9 cellular contexts compared by ENCODE assay signal in the genomic region with DNA sequence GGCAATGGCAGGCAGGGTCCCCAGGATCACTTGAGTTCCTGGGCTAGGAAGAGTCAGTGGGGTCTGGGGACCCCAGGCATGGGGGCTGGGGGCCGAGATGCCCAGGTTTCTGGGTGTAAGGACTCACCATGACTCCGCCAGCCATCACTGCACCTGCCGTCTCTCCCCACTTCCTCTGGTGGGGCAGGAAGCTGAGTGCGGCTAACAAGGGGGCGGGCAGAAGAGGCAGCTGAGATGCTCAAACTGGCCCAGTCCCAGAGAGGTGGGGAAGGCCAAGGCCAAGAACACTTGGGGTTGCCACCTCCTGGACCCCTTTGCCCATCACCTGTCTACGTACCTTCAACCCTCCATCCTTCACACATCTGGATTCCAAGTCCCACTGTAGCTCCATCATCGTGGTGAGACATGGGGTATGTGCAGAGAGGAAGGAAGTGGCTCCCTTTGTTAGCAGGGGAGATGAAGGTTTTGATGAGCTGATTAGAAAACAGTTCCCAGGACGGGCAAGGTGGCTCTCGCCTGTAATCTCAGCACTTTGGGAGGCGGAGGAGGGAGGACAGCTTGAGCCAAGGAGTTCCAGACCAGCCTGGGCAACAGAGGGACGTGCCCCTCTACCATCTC. TPM values are rescaled to one million over a fixed set of nuclear protein-coding genes. Genes with fewer than 3 reads are reported as not detected.
A peak's percentile ranks its signal among the peaks of the same experiment; 100 is the strongest.
DNase-seq lines count a peak whose midpoint lies in the region; ATAC-seq and TF ChIP-seq lines count a peak whose summit lies in the region.
"Had no signal": no experiment of that assay in that cellular context is flagged by ENCODE, and none has a peak within 500 bp of the region (broad histone marks: within the 10 kb centered on the region; RNA-seq: fewer than 3 reads in every experiment).

A gene with protein sequence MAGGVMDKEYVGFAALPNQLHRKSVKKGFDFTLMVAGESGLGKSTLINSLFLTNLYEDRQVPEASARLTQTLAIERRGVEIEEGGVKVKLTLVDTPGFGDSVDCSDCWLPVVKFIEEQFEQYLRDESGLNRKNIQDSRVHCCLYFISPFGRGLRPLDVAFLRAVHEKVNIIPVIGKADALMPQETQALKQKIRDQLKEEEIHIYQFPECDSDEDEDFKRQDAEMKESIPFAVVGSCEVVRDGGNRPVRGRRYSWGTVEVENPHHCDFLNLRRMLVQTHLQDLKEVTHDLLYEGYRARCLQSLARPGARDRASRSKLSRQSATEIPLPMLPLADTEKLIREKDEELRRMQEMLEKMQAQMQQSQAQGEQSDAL (minus strand): TSS at position 164 of the 618 bp plus-strand sequence. CDS start 19 bp downstream, at position 145.

- peaks cover 15% of the 10 kb centered on the region; the same call in 1 of the 2 replicates for H3K79me2 ChIP-seq in SK-N-SH (ENCODE audit: insufficient read depth)

- peaks cover 14% of the 10 kb centered on the region for H3F3A ChIP-seq in SK-N-SH (replicated peaks; ENCODE audit: insufficient read depth)

- H3K36me3 ChIP-seq in colonic mucosa, result no peaks in the 10 kb centered on the region
- H3K36me3 ChIP-seq in SK-N-SH (replicated peaks in 1 of 2; ENCODE audit: control insufficient read depth in 1 of 2, insufficient read depth in 2 of 2, low read length in 1 of 2), result peaks cover 0 to 6% of the 10 kb centered on the region in 2 experiments

- no peaks in the 10 kb centered on the region for H3K9me3 ChIP-seq in colonic mucosa
- H3K9me3 ChIP-seq in SK-N-SH, result no peaks in the 10 kb centered on the region

- no peak for TF ChIP-seq EP300 in SK-N-SH (IDR thresholded peaks at IDR 0.05; ENCODE audit: borderline replicate concordance in 1 of 2, low read depth in 1 of 2, low read length in 1 of 2)

- CTCF ChIA-PET in SK-N-SH (lab: Yijun Ruan, JAX), result no interaction called here

- DNase-seq in T-helper 9 cell, result peak; percentile 64
- no peak for DNase-seq in colonic mucosa
- DNase-seq in stimulated activated CD8-positive, alpha-beta memory T cell treated with anti-CD3 and anti-CD28 coated beads, Interleukin-12 subunit alpha, Interleukin-12 subunit beta, amount 100 ng/mL, for 4 hours (ENCODE audit: low read depth), result peak; percentile 59
- DNase-seq in GOT3 (lab: John Stamatoyannopoulos, UW), result no peak
- no peak for DNase-seq in AG20443 (ENCODE audit: low spot score)
- DNase-seq in SK-N-SH, result no peak

- peaks cover 12% of the 10 kb centered on the region; the same call in 1 of the 2 replicates for H4K20me1 ChIP-seq in SK-N-SH (ENCODE audit: insufficient read depth)

- H3K27ac ChIP-seq in colonic mucosa (peak within 1 kb of the TSS; percentile 20), SK-N-SH (ENCODE audit: low read depth in 2 of 2, low read length in 1 of 2) (no peak within 1 kb of the TSS)

- WGBS in SK-N-SH (ENCODE audit: low lambda C conversion rate), result 85% methylated on average over 9 of the region's 11 CpGs

- H3K9me2 ChIP-seq in SK-N-SH, result no peaks in the 10 kb centered on the region

- H3K4me3 ChIP-seq in colonic mucosa (no peak within 1 kb of the TSS), SK-N-SH (ENCODE audit: low read depth in 2 of 2, low read length in 1 of 2) (no peak within 1 kb of the TSS)

- H3K4me1 ChIP-seq in colonic mucosa (no peaks in the 10 kb centered on the region), SK-N-SH (ENCODE audit: control insufficient read depth in 1 of 2, insufficient read depth in 2 of 2, low read depth in 1 of 2, low read length in 1 of 2) (peaks cover 0 to 4% of the 10 kb centered on the region in 2 experiments; a peak in 1 of 4 replicates)

- no peaks in the 10 kb centered on the region for H3K27me3 ChIP-seq in colonic mucosa
- H3K27me3 ChIP-seq in SK-N-SH (ENCODE audit: insufficient read depth), result no peaks in the 10 kb centered on the region

- intact Hi-C loops in colonic mucosa (cut with DNase I), result no loop called here

- ATAC-seq in GM18868 (IDR thresholded peaks at IDR 0.05; ENCODE audit: unreplicated experiment), result peak; percentile 33
- ATAC-seq in HG02981 (IDR thresholded peaks at IDR 0.05; ENCODE audit: unreplicated experiment), result no peak

- TF ChIP-seq RAD21 in SK-N-SH (IDR thresholded peaks at IDR 0.05; ENCODE audit: low read length), result no peak

- POLR2A ChIA-PET in SK-N-SH (lab: Yijun Ruan, JAX), result interaction anchor here (1.8 to 5.1 kb wide), 2 partner anchors 12 to 17 kb away, joined by 6 to 33 read pairs; a partner anchor contains a TSS

- no peak within 1 kb of the TSS for H2AFZ ChIP-seq in SK-N-SH (ENCODE audit: low read depth)

- no peak for TF ChIP-seq CTCF in colonic mucosa (IDR thresholded peaks at IDR 0.05)
- TF ChIP-seq CTCF in SK-N-SH (IDR thresholded peaks at IDR 0.05), result no peak

- H3K9ac ChIP-seq in colonic mucosa (ENCODE audit: low read depth in 2 of 2, low read length in 2 of 2) (peak within 1 kb of the TSS in 1 of 2 donors; percentile 51), SK-N-SH (no peak within 1 kb of the TSS)

- H3K4me2 ChIP-seq in SK-N-SH, result no peak within 1 kb of the TSS

TF ChIP-seq in SK-N-SH, 30 proteins besides CTCF, POLR2A, EP300 and RAD21:
- TF ChIP-seq RFX5 (IDR thresholded peaks at IDR 0.05; ENCODE audit: low read length) (no peak), CHD2 (IDR thresholded peaks at IDR 0.05; ENCODE audit: low read length, partially characterized antibody) (no peak), GABPA (IDR thresholded peaks at IDR 0.05; ENCODE audit: low read depth) (no peak), GATA2 (CRISPR knock-in tag; IDR thresholded peaks at IDR 0.05) (no peak), RCOR1 (IDR thresholded peaks at IDR 0.05; ENCODE audit: low read length) (no peak), EZH2phosphoT487 (IDR thresholded peaks at IDR 0.05; ENCODE audit: borderline replicate concordance, low read depth) (no peak), TCF12 (IDR thresholded peaks at IDR 0.05) (no peak), POLR2AphosphoS5 (IDR thresholded peaks at IDR 0.05; ENCODE audit: low read depth, low read length) (no peak), SMC3 (IDR thresholded peaks at IDR 0.05; ENCODE audit: low read depth, low read length) (no peak), ELF1 (IDR thresholded peaks at IDR 0.05) (no peak), TAF1 (IDR thresholded peaks at IDR 0.05; ENCODE audit: borderline replicate concordance, low read depth, low read length) (no peak), JUND (IDR thresholded peaks at IDR 0.05) (no peak), FOXJ3 (CRISPR knock-in tag; IDR thresholded peaks at IDR 0.05) (no peak), MEF2A (IDR thresholded peaks at IDR 0.05; ENCODE audit: borderline replicate concordance, low read depth) (no peak), NRF1 (IDR thresholded peaks at IDR 0.05; ENCODE audit: low read depth, low read length) (no peak)
- TF ChIP-seq, protein P1, sequence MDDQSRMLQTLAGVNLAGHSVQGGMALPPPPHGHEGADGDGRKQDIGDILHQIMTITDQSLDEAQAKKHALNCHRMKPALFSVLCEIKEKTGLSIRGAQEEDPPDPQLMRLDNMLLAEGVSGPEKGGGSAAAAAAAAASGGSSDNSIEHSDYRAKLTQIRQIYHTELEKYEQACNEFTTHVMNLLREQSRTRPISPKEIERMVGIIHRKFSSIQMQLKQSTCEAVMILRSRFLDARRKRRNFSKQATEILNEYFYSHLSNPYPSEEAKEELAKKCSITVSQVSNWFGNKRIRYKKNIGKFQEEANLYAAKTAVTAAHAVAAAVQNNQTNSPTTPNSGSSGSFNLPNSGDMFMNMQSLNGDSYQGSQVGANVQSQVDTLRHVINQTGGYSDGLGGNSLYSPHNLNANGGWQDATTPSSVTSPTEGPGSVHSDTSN (IDR thresholded peaks at IDR 0.05), result no peak
- TF ChIP-seq, protein P2, sequence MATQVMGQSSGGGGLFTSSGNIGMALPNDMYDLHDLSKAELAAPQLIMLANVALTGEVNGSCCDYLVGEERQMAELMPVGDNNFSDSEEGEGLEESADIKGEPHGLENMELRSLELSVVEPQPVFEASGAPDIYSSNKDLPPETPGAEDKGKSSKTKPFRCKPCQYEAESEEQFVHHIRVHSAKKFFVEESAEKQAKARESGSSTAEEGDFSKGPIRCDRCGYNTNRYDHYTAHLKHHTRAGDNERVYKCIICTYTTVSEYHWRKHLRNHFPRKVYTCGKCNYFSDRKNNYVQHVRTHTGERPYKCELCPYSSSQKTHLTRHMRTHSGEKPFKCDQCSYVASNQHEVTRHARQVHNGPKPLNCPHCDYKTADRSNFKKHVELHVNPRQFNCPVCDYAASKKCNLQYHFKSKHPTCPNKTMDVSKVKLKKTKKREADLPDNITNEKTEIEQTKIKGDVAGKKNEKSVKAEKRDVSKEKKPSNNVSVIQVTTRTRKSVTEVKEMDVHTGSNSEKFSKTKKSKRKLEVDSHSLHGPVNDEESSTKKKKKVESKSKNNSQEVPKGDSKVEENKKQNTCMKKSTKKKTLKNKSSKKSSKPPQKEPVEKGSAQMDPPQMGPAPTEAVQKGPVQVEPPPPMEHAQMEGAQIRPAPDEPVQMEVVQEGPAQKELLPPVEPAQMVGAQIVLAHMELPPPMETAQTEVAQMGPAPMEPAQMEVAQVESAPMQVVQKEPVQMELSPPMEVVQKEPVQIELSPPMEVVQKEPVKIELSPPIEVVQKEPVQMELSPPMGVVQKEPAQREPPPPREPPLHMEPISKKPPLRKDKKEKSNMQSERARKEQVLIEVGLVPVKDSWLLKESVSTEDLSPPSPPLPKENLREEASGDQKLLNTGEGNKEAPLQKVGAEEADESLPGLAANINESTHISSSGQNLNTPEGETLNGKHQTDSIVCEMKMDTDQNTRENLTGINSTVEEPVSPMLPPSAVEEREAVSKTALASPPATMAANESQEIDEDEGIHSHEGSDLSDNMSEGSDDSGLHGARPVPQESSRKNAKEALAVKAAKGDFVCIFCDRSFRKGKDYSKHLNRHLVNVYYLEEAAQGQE (IDR thresholded peaks at IDR 0.05; ENCODE audit: low read depth, low read length), result no peak
- TF ChIP-seq, protein P3, sequence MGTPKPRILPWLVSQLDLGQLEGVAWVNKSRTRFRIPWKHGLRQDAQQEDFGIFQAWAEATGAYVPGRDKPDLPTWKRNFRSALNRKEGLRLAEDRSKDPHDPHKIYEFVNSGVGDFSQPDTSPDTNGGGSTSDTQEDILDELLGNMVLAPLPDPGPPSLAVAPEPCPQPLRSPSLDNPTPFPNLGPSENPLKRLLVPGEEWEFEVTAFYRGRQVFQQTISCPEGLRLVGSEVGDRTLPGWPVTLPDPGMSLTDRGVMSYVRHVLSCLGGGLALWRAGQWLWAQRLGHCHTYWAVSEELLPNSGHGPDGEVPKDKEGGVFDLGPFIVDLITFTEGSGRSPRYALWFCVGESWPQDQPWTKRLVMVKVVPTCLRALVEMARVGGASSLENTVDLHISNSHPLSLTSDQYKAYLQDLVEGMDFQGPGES (IDR thresholded peaks at IDR 0.05; ENCODE audit: low read depth, low read length), result no peak

RNA-seq across cellular contexts. Expression of the gene that starts here (rescaled TPM):
- 1 to 10 TPM; 4.3 to 4.5 TPM for total RNA-seq in colonic mucosa
- polyA plus RNA-seq in SK-N-SH (2012; rRNA removed), result 0.13 and 0.25 TPM in 2 replicates
- 0.35 and 0.43 TPM in 2 replicates for polyA plus RNA-seq in SK-N-SH (2012; cell fraction: cytosol; rRNA removed)
- 0.76 and 0.94 TPM in 2 replicates for polyA plus RNA-seq in SK-N-SH (2012; cell fraction: nucleus; rRNA removed)
- polyA plus RNA-seq: fibroblast of lung had no signal

Comparison
In these comparisons a context has a peak if more than half of its experiments do, and no peak if none do; other contexts are left out.
1. DNase-seq: peak in T-helper 9 cell (single experiment) and stimulated activated CD8-positive, alpha-beta memory T cell treated with anti-CD3 and anti-CD28 coated beads, Interleukin-12 subunit alpha, Interleukin-12 subunit beta, amount 100 ng/mL, for 4 hours (single experiment); none in colonic mucosa (single experiment), GOT3 (single experiment), AG20443 (single experiment) and SK-N-SH (single experiment).